Comparison of ENCODE assay signal across 10 cellular contexts in the genomic region with DNA sequence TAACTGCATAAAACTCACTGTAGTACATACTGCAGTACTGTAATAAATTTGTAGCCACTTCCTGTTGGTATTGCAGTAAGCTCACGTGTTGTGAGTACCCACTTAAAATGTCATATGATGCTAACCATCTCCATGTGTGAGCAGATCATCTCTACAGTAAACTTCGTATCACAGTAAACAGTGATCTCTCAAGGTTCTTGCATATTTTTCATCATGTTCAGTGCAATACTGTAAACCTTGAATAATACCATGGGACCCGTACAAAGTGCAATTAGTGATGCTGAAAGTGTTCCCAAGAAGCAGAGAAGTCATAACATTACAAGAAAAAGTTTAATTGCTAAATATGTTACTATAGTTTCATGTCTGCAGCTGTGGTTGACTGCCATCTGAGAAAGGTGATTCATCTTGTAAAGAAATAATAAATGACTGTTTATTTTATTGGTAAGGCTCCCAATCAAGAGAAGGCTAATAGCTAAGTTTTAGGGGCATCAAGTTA.
A peak's percentile ranks its signal among the peaks of the same experiment; 100 is the strongest.
DNase-seq lines count a peak whose midpoint lies in the region; ATAC-seq and TF ChIP-seq lines count a peak whose summit lies in the region.
"Had no signal": no experiment of that assay in that cellular context is flagged by ENCODE, and none has a peak within 500 bp of the region (broad histone marks: within the 10 kb centered on the region; RNA-seq: fewer than 3 reads in every experiment).

No MANE protein-coding gene starts in this region.

- H3K4me1 ChIP-seq in naive thymus-derived CD4-positive, alpha-beta T cell (ENCODE audit: control insufficient read depth in 2 of 2, insufficient read depth in 2 of 2, low read length in 2 of 2): no peaks in the 10 kb centered on the region
- H3K4me1 ChIP-seq in upper lobe of left lung: peaks cover 0 to 5% (median 0%) of the 10 kb centered on the region in 4 donors

- H3K9me3 Mint-ChIP-seq in naive thymus-derived CD4-positive, alpha-beta T cell: peaks cover 0 to 3% (median 0%) of the 10 kb centered on the region in 11 donors
- H3K9me3 Mint-ChIP-seq: activated naive CD4-positive, alpha-beta T cell treated with anti-CD3 and anti-CD28 coated beads, Interleukin-2, amount 50 U/mL, for 24 hours had no signal

- no peak overlapping the region for H3K27ac ChIP-seq in naive thymus-derived CD4-positive, alpha-beta T cell (ENCODE audit: low read depth, low read length)
- H3K27ac ChIP-seq in upper lobe of left lung: no peak overlapping the region
- H3K27ac ChIP-seq: uterus had no signal

- no peak overlapping the region for H3K4me3 ChIP-seq in Jurkat, Clone E6-1 (ENCODE audit: low read length)
- no peak overlapping the region for H3K4me3 ChIP-seq in naive thymus-derived CD4-positive, alpha-beta T cell (ENCODE audit: low read length)
- no peak overlapping the region for H3K4me3 ChIP-seq in upper lobe of left lung
- H3K4me3 ChIP-seq: lung, uterus had no signal

- intact Hi-C loops in naive thymus-derived CD4-positive, alpha-beta T cell (cut with micrococcal nuclease): no loop called here

- POLR2A ChIA-PET in naive thymus-derived CD4-positive, alpha-beta T cell (lab: Charles Lee): no interaction called here

- TF ChIP-seq EP300 in upper lobe of left lung (IDR thresholded peaks at IDR 0.05): no peak

- peaks cover 0 to 45% (median 15%) of the 10 kb centered on the region in 5 donors for H3K36me3 Mint-ChIP-seq in naive thymus-derived CD4-positive, alpha-beta T cell

- CTCF ChIA-PET in naive thymus-derived CD4-positive, alpha-beta T cell (lab: Charles Lee): no interaction called here

- peak; percentile 15 for DNase-seq in Jurkat, Clone E6-1 (ENCODE audit: low read depth, low spot score)
- DNase-seq in naive thymus-derived CD4-positive, alpha-beta T cell: no peak
- no peak for DNase-seq in upper lobe of left lung
- no peak for DNase-seq in NCI-H2227 treated with DMSO at 0.1 percent for 48 hours (lab: John Stamatoyannopoulos, UW)
- DNase-seq: uterus had no signal

- no peaks in the 10 kb centered on the region for H3K36me3 ChIP-seq in naive thymus-derived CD4-positive, alpha-beta T cell (ENCODE audit: control insufficient read depth in 2 of 3, insufficient read depth in 3 of 3, low read length in 3 of 3)
- no peaks in the 10 kb centered on the region for H3K36me3 ChIP-seq in upper lobe of left lung
- H3K36me3 ChIP-seq: uterus had no signal

- TF ChIP-seq POLR2A in upper lobe of left lung (IDR thresholded peaks at IDR 0.05): no peak

- no peak overlapping the region for H3K4me3 Mint-ChIP-seq in naive thymus-derived CD4-positive, alpha-beta T cell
- H3K4me3 Mint-ChIP-seq: activated naive CD4-positive, alpha-beta T cell treated with anti-CD3 and anti-CD28 coated beads, Interleukin-2, amount 50 U/mL, for 24 hours had no signal

- ATAC-seq in GM18499 (IDR thresholded peaks at IDR 0.05; ENCODE audit: insufficient read depth, unreplicated experiment): peak; percentile 52
- peak; percentile 59 for ATAC-seq in GM21423 (IDR thresholded peaks at IDR 0.05; ENCODE audit: unreplicated experiment)
- peak; percentile 70 for ATAC-seq in naive thymus-derived CD4-positive, alpha-beta T cell
- ATAC-seq in upper lobe of left lung (ENCODE audit: low FRiP score in 2 of 2): no peak
- no peak for ATAC-seq in HG03457 (IDR thresholded peaks at IDR 0.05; ENCODE audit: unreplicated experiment)

- no peak for TF ChIP-seq CTCF in upper lobe of left lung (IDR thresholded peaks at IDR 0.05)

- WGBS in upper lobe of left lung, 2 donors: 67% methylated on average over 3 of the region's 3 CpGs

- no peak overlapping the region for H3K27ac Mint-ChIP-seq in naive thymus-derived CD4-positive, alpha-beta T cell
- H3K27ac Mint-ChIP-seq: activated naive CD4-positive, alpha-beta T cell treated with anti-CD3 and anti-CD28 coated beads, Interleukin-2, amount 50 U/mL, for 24 hours had no signal

- peaks cover 0 to 38% (median 26%) of the 10 kb centered on the region in 7 donors for H3K4me1 Mint-ChIP-seq in naive thymus-derived CD4-positive, alpha-beta T cell

- H3K27me3 Mint-ChIP-seq in naive thymus-derived CD4-positive, alpha-beta T cell: no peaks in the 10 kb centered on the region
- H3K27me3 Mint-ChIP-seq: activated naive CD4-positive, alpha-beta T cell treated with anti-CD3 and anti-CD28 coated beads, Interleukin-2, amount 50 U/mL, for 24 hours had no signal

- no peaks in the 10 kb centered on the region for H3K9me3 ChIP-seq in naive thymus-derived CD4-positive, alpha-beta T cell (ENCODE audit: control insufficient read depth in 2 of 3, low read length in 3 of 3)
- no peaks in the 10 kb centered on the region for H3K9me3 ChIP-seq in upper lobe of left lung
- H3K9me3 ChIP-seq: uterus had no signal

- no peaks in the 10 kb centered on the region for H3K27me3 ChIP-seq in naive thymus-derived CD4-positive, alpha-beta T cell (ENCODE audit: control insufficient read depth in 2 of 2, insufficient read depth in 2 of 2, low read length in 2 of 2)
- no peaks in the 10 kb centered on the region for H3K27me3 ChIP-seq in upper lobe of left lung
- H3K27me3 ChIP-seq: uterus had no signal

Comparison
In these comparisons a context has a peak if more than half of its experiments do, and no peak if none do; other contexts are left out.
1. ATAC-seq: peak in GM18499 (single experiment), GM21423 (single experiment) and naive thymus-derived CD4-positive, alpha-beta T cell (single experiment); none in upper lobe of left lung (0 of 2) and HG03457 (single experiment).